Comparison of ENCODE assay signal across 8 cellular contexts in genomic region chr16:68447721-68448359, GRCh38. TPM values are rescaled to one million over a fixed set of nuclear protein-coding genes. Genes with fewer than 3 reads are reported as not detected.
DNase-seq lines count a peak whose midpoint lies in the region; ATAC-seq and TF ChIP-seq lines count a peak whose summit lies in the region.

No MANE protein-coding gene starts in this region.

- no peaks in the 10 kb centered on the region for H3K9me3 Mint-ChIP-seq in activated T-cell treated with anti-CD3 and anti-CD28 coated beads, Interleukin-2, amount 50 U/mL, for 24 hours
- H3K9me3 Mint-ChIP-seq in activated naive CD8-positive, alpha-beta T cell treated with anti-CD3 and anti-CD28 coated beads for 36 hours = no peaks in the 10 kb centered on the region

- WGBS in tibial nerve, 2 donors = 3 to 4% methylated on average over 31 of the region's 35 CpGs

- H3K27me3 ChIP-seq in kidney epithelial cell (ENCODE audit: control insufficient read depth, insufficient read depth, low read length) (peaks cover 27% of the 10 kb centered on the region), tibial nerve (peaks cover 0 to 42% of the 10 kb centered on the region in 2 donors)

- peak; percentile 10 for ATAC-seq in HG03175 (IDR thresholded peaks at IDR 0.05; ENCODE audit: unreplicated experiment)

- TF ChIP-seq EP300 in tibial nerve (IDR thresholded peaks at IDR 0.05) = no peak

- no peaks in the 10 kb centered on the region for H3K36me3 Mint-ChIP-seq in activated T-cell treated with anti-CD3 and anti-CD28 coated beads, Interleukin-2, amount 50 U/mL, for 24 hours (ENCODE audit: low read depth)
- no peaks in the 10 kb centered on the region for H3K36me3 Mint-ChIP-seq in activated naive CD8-positive, alpha-beta T cell treated with anti-CD3 and anti-CD28 coated beads for 36 hours

- H3K4me3 Mint-ChIP-seq in activated T-cell treated with anti-CD3 and anti-CD28 coated beads, Interleukin-2, amount 50 U/mL, for 24 hours = peak overlapping the region; percentile 75
- H3K4me3 Mint-ChIP-seq in activated naive CD8-positive, alpha-beta T cell treated with anti-CD3 and anti-CD28 coated beads for 36 hours = peak overlapping the region; percentile 74

- no peak for TF ChIP-seq POLR2A in tibial nerve (IDR thresholded peaks at IDR 0.05)

- TF ChIP-seq CTCF in kidney epithelial cell (IDR thresholded peaks at IDR 0.05; ENCODE audit: insufficient read depth, low read length, poor library complexity, severe bottlenecking) = no peak
- TF ChIP-seq CTCF in tibial nerve (IDR thresholded peaks at IDR 0.05) = no peak

- H3K9me3 ChIP-seq in tibial nerve = no peaks in the 10 kb centered on the region

- no peak overlapping the region for H3K27ac Mint-ChIP-seq in activated T-cell treated with anti-CD3 and anti-CD28 coated beads, Interleukin-2, amount 50 U/mL, for 24 hours
- no peak overlapping the region for H3K27ac Mint-ChIP-seq in activated naive CD8-positive, alpha-beta T cell treated with anti-CD3 and anti-CD28 coated beads for 36 hours

- DNase-seq in activated T-cell treated with anti-CD3 and anti-CD28 coated beads, Interleukin-2, amount 50 U/mL, for 24 hours = no peak
- DNase-seq in activated T-cell treated with anti-CD3 and anti-CD28 coated beads, Interleukin-2, amount 50 U/mL, for 1 hour = no peak
- no peak for DNase-seq in activated naive CD8-positive, alpha-beta T cell treated with anti-CD3 and anti-CD28 coated beads for 36 hours
- DNase-seq in kidney epithelial cell (ENCODE audit: low read depth) (no peak), tibial nerve (ENCODE audit: low spot score in 2 of 2) (no peak), DMS153 treated with DMSO at 0.1 percent for 48 hours (lab: John Stamatoyannopoulos, UW; ENCODE audit: unreplicated experiment) (no peak), epidermal melanocyte (ENCODE audit: insufficient read length, low spot score) (no peak)

- H3K27me3 Mint-ChIP-seq in activated T-cell treated with anti-CD3 and anti-CD28 coated beads, Interleukin-2, amount 50 U/mL, for 24 hours = peaks cover 42% of the 10 kb centered on the region
- peaks cover 41% of the 10 kb centered on the region for H3K27me3 Mint-ChIP-seq in activated naive CD8-positive, alpha-beta T cell treated with anti-CD3 and anti-CD28 coated beads for 36 hours

- no peak overlapping the region for H3K27ac ChIP-seq in tibial nerve

- peaks cover 0 to 28% (median 12%) of the 10 kb centered on the region in 4 donors for H3K4me1 ChIP-seq in tibial nerve

- H3K4me3 ChIP-seq in kidney epithelial cell (ENCODE audit: low read depth, low read length) (peak overlapping the region; percentile 16), tibial nerve (peak overlapping the region; percentile 16 to 61 (median 52))

- peaks cover 20% of the 10 kb centered on the region for H3K4me1 Mint-ChIP-seq in activated T-cell treated with anti-CD3 and anti-CD28 coated beads, Interleukin-2, amount 50 U/mL, for 24 hours (ENCODE audit: low read depth)
- H3K4me1 Mint-ChIP-seq in activated naive CD8-positive, alpha-beta T cell treated with anti-CD3 and anti-CD28 coated beads for 36 hours = peaks cover 8% of the 10 kb centered on the region

- H3K36me3 ChIP-seq in kidney epithelial cell (ENCODE audit: control insufficient read depth, insufficient read depth, low read length) (no peaks in the 10 kb centered on the region), tibial nerve (no peaks in the 10 kb centered on the region)

RNA-seq across cellular contexts. Expression of gene SMPD3, which starts 0.5 kb away (rescaled TPM):
- total RNA-seq in activated naive CD8-positive, alpha-beta T cell treated with anti-CD3 and anti-CD28 coated beads for 36 hours = under 1 TPM; 0.06 to 0.16 TPM
- total RNA-seq in kidney epithelial cell = under 0.01 and 0.38 TPM in 2 replicates
- 1 to 10 TPM in 1 of 4 donors, under 1 TPM in 3; 0.20 to 3.3 (median 0.63) TPM for total RNA-seq in tibial nerve
